Comparison of ENCODE assay signal across 8 cellular contexts in genomic region chr10:110610308-110610774, GRCh38. TPM values are rescaled to one million over a fixed set of nuclear protein-coding genes. Genes with fewer than 3 reads are reported as not detected.
DNase-seq lines count a peak whose midpoint lies in the region; ATAC-seq and TF ChIP-seq lines count a peak whose summit lies in the region.

No MANE protein-coding gene starts in this region.

- TF ChIP-seq CTCF in esophagus squamous epithelium (IDR thresholded peaks at IDR 0.05) (peak; percentile 53 to 78 (median 62)), uterus (IDR thresholded peaks at IDR 0.05) (peak; percentile 49 to 71 (median 56))

- 11 to 28% methylated on average over 3 of the region's 3 CpGs for WGBS in esophagus squamous epithelium, 2 donors

- peaks cover 0 to 20% (median 0%) of the 10 kb centered on the region in 3 donors for H3K36me3 ChIP-seq in esophagus squamous epithelium
- H3K36me3 ChIP-seq in uterus: no peaks in the 10 kb centered on the region

- peaks cover 0 to 3% (median 0%) of the 10 kb centered on the region in 4 donors for H3K27me3 ChIP-seq in esophagus squamous epithelium
- H3K27me3 ChIP-seq in uterus: no peaks in the 10 kb centered on the region

- H3K36me3 Mint-ChIP-seq in naive B cell: no peaks in the 10 kb centered on the region

- H3K4me1 ChIP-seq in esophagus squamous epithelium (no peaks in the 10 kb centered on the region), uterus (no peaks in the 10 kb centered on the region)

- no peaks in the 10 kb centered on the region for H3K9me3 Mint-ChIP-seq in naive B cell

- peak; percentile 1 for DNase-seq in DMS79 (lab: John Stamatoyannopoulos, UW)
- DNase-seq in NCI-H82 (lab: John Stamatoyannopoulos, UW): peak; percentile 73
- peak; percentile 8 for DNase-seq in activated CD8-positive, alpha-beta memory T cell treated with anti-CD3 and anti-CD28 coated beads, Interleukin-2, amount 50 U/mL, for 1 hour (ENCODE audit: extremely low read depth)
- DNase-seq in esophagus squamous epithelium (lab: John Stamatoyannopoulos, UW): no peak
- peak; percentile 49 for DNase-seq in naive B cell
- DNase-seq in uterus: peak in 1 of 2 donors; percentile 29

- H3K27ac ChIP-seq in esophagus squamous epithelium: no peak overlapping the region
- H3K27ac ChIP-seq in uterus: no peak overlapping the region

- intact Hi-C loops in esophagus squamous epithelium (cut with DNase I): loop anchor here (10.0 kb wide), 2 partner anchors 134 to 294 kb away; no protein-coding TSS in a partner anchor
- intact Hi-C loops in uterus (cut with DNase I; ENCODE audit: low total_unique reads): no loop called here

- no peaks in the 10 kb centered on the region for H3K9me3 ChIP-seq in esophagus squamous epithelium
- H3K9me3 ChIP-seq in uterus: no peaks in the 10 kb centered on the region

- peak; percentile 39 for ATAC-seq in HG03378 (IDR thresholded peaks at IDR 0.05; ENCODE audit: unreplicated experiment)
- ATAC-seq in naive B cell (ENCODE audit: low read depth in 2 of 2): peak in 1 of 2 donors; percentile 47
- ATAC-seq in HG02642 (IDR thresholded peaks at IDR 0.05; ENCODE audit: poor library complexity, unreplicated experiment): no peak

- H3K4me3 Mint-ChIP-seq in naive B cell: no peak overlapping the region

- H3K4me3 ChIP-seq in esophagus squamous epithelium (no peak overlapping the region), uterus (no peak overlapping the region)

- no peaks in the 10 kb centered on the region for H3K27me3 Mint-ChIP-seq in naive B cell

- TF ChIP-seq POLR2A in esophagus squamous epithelium (IDR thresholded peaks at IDR 0.05) (no peak), uterus (IDR thresholded peaks at IDR 0.05) (no peak)

- no peak overlapping the region for H3K27ac Mint-ChIP-seq in naive B cell

- peaks cover 0 to 16% (median 9%) of the 10 kb centered on the region in 3 donors for H3K4me1 Mint-ChIP-seq in naive B cell

RNA-seq across cellular contexts. Expression of gene RBM20, which starts 33.8 kb away (rescaled TPM):
- total RNA-seq in esophagus squamous epithelium: 10 to 100 TPM in 1 of 4 donors, 1 to 10 TPM in 3; 2.1 to 10.3 (median 3.7) TPM
- polyA plus RNA-seq in naive B cell (ENCODE audit: low read depth in 6 of 6): under 1 TPM in 1 of 6 donors, not detected in 5; 0.05 TPM
- total RNA-seq in uterus: 1 to 10 TPM in 3 of 4 donors, under 1 TPM in 1; 0.88 to 3.8 (median 1.9) TPM

RNA-seq across cellular contexts. Expression of gene SMC3, which starts 42.8 kb away (rescaled TPM):
- total RNA-seq in esophagus squamous epithelium (10 to 100 TPM; 16.2 to 32.4 (median 28.1) TPM), uterus (10 to 100 TPM; 12.4 to 45.3 (median 39.3) TPM)
- polyA plus RNA-seq in naive B cell (ENCODE audit: low read depth in 6 of 6): 100 to 1,000 TPM in 1 of 6 donors, 10 to 100 TPM in 5; 27.4 to 101 (median 85.4) TPM
